Comparison of ENCODE assay signal across 13 cellular contexts in the genomic region with DNA sequence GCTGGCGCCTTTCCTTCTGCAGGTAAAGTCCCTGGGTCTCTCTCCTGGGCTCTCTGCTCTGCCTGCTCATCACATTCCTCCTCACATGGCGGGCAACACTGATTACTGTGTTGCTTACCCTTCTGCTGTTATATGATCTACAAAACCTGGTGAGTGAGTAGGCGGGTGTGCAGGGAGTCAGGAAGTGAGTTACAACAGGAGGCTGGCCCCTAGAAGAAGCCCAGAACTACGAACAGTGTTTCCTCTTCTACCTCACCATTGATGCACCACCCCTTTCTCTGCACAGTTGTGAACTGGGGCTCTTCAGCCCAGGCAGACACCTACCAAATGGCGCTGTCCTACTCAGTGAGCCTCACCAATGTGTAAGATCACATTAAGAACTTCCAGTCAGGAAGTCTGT. TPM values are rescaled to one million over a fixed set of nuclear protein-coding genes. Genes with fewer than 3 reads are reported as not detected.
A peak's percentile ranks its signal among the peaks of the same experiment; 100 is the strongest.
DNase-seq lines count a peak whose midpoint lies in the region; ATAC-seq and TF ChIP-seq lines count a peak whose summit lies in the region.
"Had no signal": no experiment of that assay in that cellular context is flagged by ENCODE, and none has a peak within 500 bp of the region (broad histone marks: within the 10 kb centered on the region; RNA-seq: fewer than 3 reads in every experiment).

No MANE protein-coding gene starts in this region.

- DNase-seq in dermis microvascular lymphatic vessel endothelial cell (ENCODE audit: low read depth in 2 of 2) (peak; percentile 27 to 49), left lobe of liver (ENCODE audit: low spot score) (no peak), NCI-H82 treated with DMSO at 0.1 percent for 48 hours (lab: John Stamatoyannopoulos, UW; ENCODE audit: unreplicated experiment) (no peak), sigmoid colon (no peak)
- no peak for DNase-seq in activated effector memory CD4-positive, alpha-beta T cell treated with anti-CD3 and anti-CD28 coated beads, Interleukin-2, amount 50 U/mL, for 16 hours
- DNase-seq: anterior cingulate cortex, DMS79 treated with DMSO at 0.1 percent for 48 hours, NCI-H1092, small intestine had no signal

- no peak overlapping the region for H3K9ac ChIP-seq in BLaER1
- H3K9ac ChIP-seq in OCI-LY3 (ENCODE audit: low read length): no peak overlapping the region

- no peak for TF ChIP-seq POLR2A in sigmoid colon (IDR thresholded peaks at IDR 0.05)

- no peaks in the 10 kb centered on the region for H3K79me2 ChIP-seq in OCI-LY3 (ENCODE audit: low read length)

- ATAC-seq in GM18870 (IDR thresholded peaks at IDR 0.05; ENCODE audit: unreplicated experiment): peak; percentile 71
- no peak for ATAC-seq in left lobe of liver

- no peak overlapping the region for H2AFZ ChIP-seq in OCI-LY3 (ENCODE audit: low read depth, low read length)

- 54 to 83% methylated on average over 5 of the region's 5 CpGs for WGBS in sigmoid colon, 2 donors

- H3K4me2 ChIP-seq in BLaER1 (peak overlapping the region; percentile 67), OCI-LY3 (ENCODE audit: low read length) (0 out of 2 replicates have a peak overlapping the region, but pooled peaks have one; percentile 16)

- H3K4me1 ChIP-seq in BLaER1 (peaks cover 66% of the 10 kb centered on the region), OCI-LY3 (ENCODE audit: low read length) (peaks cover 39% of the 10 kb centered on the region), sigmoid colon (peaks cover 0 to under 1% (median 0%) of the 10 kb centered on the region in 4 donors)

- H3K36me3 ChIP-seq in BLaER1 (peaks cover 39% of the 10 kb centered on the region), OCI-LY3 (replicated peaks; ENCODE audit: low read depth, low read length) (peaks cover 35% of the 10 kb centered on the region), sigmoid colon (peaks cover 0 to 8% (median 4%) of the 10 kb centered on the region in 4 donors)

- no peak for TF ChIP-seq CTCF in OCI-LY3 (IDR thresholded peaks at IDR 0.05; ENCODE audit: low read depth, low read length)
- TF ChIP-seq CTCF in sigmoid colon (IDR thresholded peaks at IDR 0.05): no peak

- peaks cover 18% of the 10 kb centered on the region for H3K9me3 ChIP-seq in BLaER1
- H3K9me3 ChIP-seq in OCI-LY3 (ENCODE audit: insufficient read depth, low read length): no peaks in the 10 kb centered on the region
- H3K9me3 ChIP-seq in sigmoid colon: no peaks in the 10 kb centered on the region
- H3K9me3 ChIP-seq: tibial nerve had no signal

- no peaks in the 10 kb centered on the region for H3K27me3 ChIP-seq in BLaER1
- no peaks in the 10 kb centered on the region for H3K27me3 ChIP-seq in OCI-LY3 (ENCODE audit: low read depth, low read length)
- H3K27me3 ChIP-seq in sigmoid colon: peaks cover 0 to 5% (median 0%) of the 10 kb centered on the region in 3 donors
- H3K27me3 ChIP-seq: tibial nerve had no signal

- H3K4me3 ChIP-seq in BLaER1: no peak overlapping the region
- H3K4me3 ChIP-seq in OCI-LY3 (ENCODE audit: low read length): no peak overlapping the region
- no peak overlapping the region for H3K4me3 ChIP-seq in sigmoid colon
- H3K4me3 ChIP-seq: tibial nerve had no signal

- H4K20me1 ChIP-seq in BLaER1: no peaks in the 10 kb centered on the region
- no peaks in the 10 kb centered on the region for H4K20me1 ChIP-seq in OCI-LY3 (ENCODE audit: insufficient read depth, low read length)

- no peak for TF ChIP-seq EP300 in sigmoid colon (IDR thresholded peaks at IDR 0.05)

- intact Hi-C loops in sigmoid colon (cut with DNase I): no loop called here

- H3K27ac ChIP-seq in BLaER1 (peak overlapping the region; percentile 47), OCI-LY3 (ENCODE audit: low read length) (no peak overlapping the region), sigmoid colon (no peak overlapping the region)
- H3K27ac ChIP-seq: tibial nerve had no signal

RNA-seq across cellular contexts. Expression of a gene that starts 4.9 kb away (rescaled TPM):
- total RNA-seq in dermis microvascular lymphatic vessel endothelial cell: under 0.01 and 0.13 TPM in 2 replicates
- total RNA-seq in left lobe of liver: 0.20 TPM
- 1 to 10 TPM in 1 of 4 donors, under 1 TPM in 3; 0.33 to 1.4 (median 0.62) TPM for total RNA-seq in sigmoid colon
- polyA plus RNA-seq in sigmoid colon: under 1 TPM; 0.23 to 0.60 (median 0.23) TPM

RNA-seq across cellular contexts. Expression of a gene that starts 13.7 kb away (rescaled TPM):
- total RNA-seq in dermis microvascular lymphatic vessel endothelial cell (54.9 and 70.4 TPM in 2 replicates), left lobe of liver (11.5 TPM), sigmoid colon (10 to 100 TPM; 34.1 to 65.6 (median 50.7) TPM)
- 10 to 100 TPM; 21.0 to 49.4 (median 29.8) TPM for polyA plus RNA-seq in sigmoid colon

RNA-seq across cellular contexts. Expression of a gene that starts 14.1 kb away (rescaled TPM):
- total RNA-seq in dermis microvascular lymphatic vessel endothelial cell (65.7 and 75.1 TPM in 2 replicates), left lobe of liver (50.9 TPM), sigmoid colon (100 to 1,000 TPM; 118 to 181 (median 146) TPM)
- 100 to 1,000 TPM in 1 of 3 donors, 10 to 100 TPM in 2; 84.4 to 150 (median 99.7) TPM for polyA plus RNA-seq in sigmoid colon

RNA-seq across cellular contexts. Expression of a gene that starts 20.4 kb away (rescaled TPM):
- total RNA-seq in dermis microvascular lymphatic vessel endothelial cell: 22.1 and 28.6 TPM in 2 replicates
- 11.7 TPM for total RNA-seq in left lobe of liver
- total RNA-seq in sigmoid colon: 10 to 100 TPM; 18.9 to 28.0 (median 22.8) TPM
- 10 to 100 TPM; 30.3 to 40.9 (median 32.4) TPM for polyA plus RNA-seq in sigmoid colon

RNA-seq across cellular contexts. Expression of a gene that starts 27.6 kb away (rescaled TPM):
- total RNA-seq in dermis microvascular lymphatic vessel endothelial cell (19.8 and 36.0 TPM in 2 replicates), left lobe of liver (14.9 TPM), sigmoid colon (10 to 100 TPM; 12.7 to 42.7 (median 19.6) TPM)
- 10 to 100 TPM; 19.2 to 43.7 (median 22.9) TPM for polyA plus RNA-seq in sigmoid colon

Comparison
In these comparisons a context has a peak if more than half of its experiments do, and no peak if none do; other contexts are left out.
1. DNase-seq: peak in dermis microvascular lymphatic vessel endothelial cell (2 of 2); none in activated effector memory CD4-positive, alpha-beta T cell treated with anti-CD3 and anti-CD28 coated beads, Interleukin-2, amount 50 U/mL, for 16 hours (single experiment), left lobe of liver (single experiment), NCI-H82 treated with DMSO at 0.1 percent for 48 hours (single experiment) and sigmoid colon (single experiment).